1 cellular context compared by ENCODE assay signal in genomic region chr7:55494951-55495350, GRCh38.
TF ChIP-seq lines count a peak whose summit lies in the region.

No MANE protein-coding gene starts in this region.

TF ChIP-seq in GM23338, 12 proteins besides CTCF, POLR2A, EP300 and RAD21 (continued from another document):
- TF ChIP-seq ZNF462 (CRISPR knock-in tag; IDR thresholded peaks at IDR 0.05) = no peak
- no peak for TF ChIP-seq EZH2 (IDR thresholded peaks at IDR 0.05; ENCODE audit: low read depth, unreplicated experiment)
- TF ChIP-seq ZNF114 (CRISPR knock-in tag; IDR thresholded peaks at IDR 0.05) = no peak
- no peak for TF ChIP-seq REST (IDR thresholded peaks at IDR 0.05; ENCODE audit: unreplicated experiment)
- no peak for TF ChIP-seq POLR2AphosphoS5 (IDR thresholded peaks at IDR 0.05; ENCODE audit: low read depth)
- TF ChIP-seq CREB1 (CRISPR knock-in tag; IDR thresholded peaks at IDR 0.05; ENCODE audit: low read depth) = no peak
- no peak for TF ChIP-seq ETS1 (IDR thresholded peaks at IDR 0.05)
- TF ChIP-seq ZNF331 (CRISPR knock-in tag; IDR thresholded peaks at IDR 0.05; ENCODE audit: low read depth) = no peak
- TF ChIP-seq NANOG (IDR thresholded peaks at IDR 0.05; ENCODE audit: borderline replicate concordance) = no peak
